19 cellular contexts compared by ENCODE assay signal in the genomic region with DNA sequence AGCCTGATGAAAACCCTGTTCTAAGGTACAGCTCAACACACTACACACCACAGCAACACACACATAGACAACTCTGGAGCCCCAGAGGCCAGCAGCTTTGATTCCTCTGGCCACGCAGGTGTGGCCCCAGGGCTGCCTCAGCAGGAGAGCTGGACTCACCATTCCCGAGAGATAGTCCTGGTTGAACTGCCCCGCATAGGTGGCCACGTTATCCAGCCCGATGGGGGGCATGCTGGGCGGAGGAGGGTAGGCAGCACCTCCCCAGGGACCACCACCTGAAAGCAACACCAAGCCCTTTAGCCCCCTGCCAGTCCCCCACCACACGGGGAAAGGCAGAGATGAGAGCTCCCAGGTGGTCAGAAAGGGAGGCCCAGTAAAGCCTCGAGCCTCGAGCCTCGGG. TPM values are rescaled to one million over a fixed set of nuclear protein-coding genes. Genes with fewer than 3 reads are reported as not detected.
DNase-seq lines count a peak whose midpoint lies in the region; ATAC-seq and TF ChIP-seq lines count a peak whose summit lies in the region.
"Had no signal": no experiment of that assay in that cellular context is flagged by ENCODE, and none has a peak within 500 bp of the region (broad histone marks: within the 10 kb centered on the region; RNA-seq: fewer than 3 reads in every experiment).

No MANE protein-coding gene starts in this region.

- H3K27ac Mint-ChIP-seq in CD4-positive, alpha-beta T cell: peak overlapping the region; percentile 53

- H3K36me3 ChIP-seq in NT2/D1 (ENCODE audit: insufficient read depth, insufficient read length, low read length) (peaks cover 26% of the 10 kb centered on the region), left lung (peaks cover 0 to 77% of the 10 kb centered on the region in 2 donors), spleen (peaks cover 0 to 100% (median 55%) of the 10 kb centered on the region in 6 donors)

- TF ChIP-seq POLR2A in spleen (IDR thresholded peaks at IDR 0.05): no peak

- no peak overlapping the region for H3K4me3 Mint-ChIP-seq in CD4-positive, alpha-beta T cell
- H3K4me3 Mint-ChIP-seq: nephron had no signal

- peaks cover 10% of the 10 kb centered on the region for H3K4me1 Mint-ChIP-seq in CD4-positive, alpha-beta T cell (ENCODE audit: low read depth)

- H3K36me3 Mint-ChIP-seq in CD4-positive, alpha-beta T cell (ENCODE audit: low read depth): peaks cover 60% of the 10 kb centered on the region

- H3K4me3 ChIP-seq in NT2/D1 (ENCODE audit: insufficient read length, low read depth) (no peak overlapping the region), left lung (no peak overlapping the region), spleen (no peak overlapping the region)
- H3K4me3 ChIP-seq: ascending aorta had no signal

- peak overlapping the region; percentile 26 for H3K27ac ChIP-seq in CD4-positive, alpha-beta T cell (ENCODE audit: low read depth, low read length)
- H3K27ac ChIP-seq in left lung (peak overlapping the region; percentile 7 to 28), spleen (peak overlapping the region in 1 of 8 donors; percentile 35)

- H3K27me3 ChIP-seq in CD4-positive, alpha-beta T cell (ENCODE audit: control insufficient read depth, insufficient read depth, low read length): no peaks in the 10 kb centered on the region
- H3K27me3 ChIP-seq in NT2/D1 (ENCODE audit: insufficient read depth, insufficient read length): no peaks in the 10 kb centered on the region
- H3K27me3 ChIP-seq in left lung: no peaks in the 10 kb centered on the region
- H3K27me3 ChIP-seq in spleen (replicated peaks in 1 of 7): no peaks in the 10 kb centered on the region
- H3K27me3 ChIP-seq: ascending aorta had no signal

- POLR2A ChIA-PET in CD4-positive, alpha-beta T cell (lab: Charles Lee): no interaction called here

- H3K9me3 ChIP-seq in CD4-positive, alpha-beta T cell (ENCODE audit: control insufficient read depth, low read length): no peaks in the 10 kb centered on the region
- H3K9me3 ChIP-seq in NT2/D1 (ENCODE audit: insufficient read depth, low read length): no peaks in the 10 kb centered on the region
- no peaks in the 10 kb centered on the region for H3K9me3 ChIP-seq in left lung
- no peaks in the 10 kb centered on the region for H3K9me3 ChIP-seq in spleen
- H3K9me3 ChIP-seq: ascending aorta had no signal

- no peak for DNase-seq in CD4-positive, alpha-beta T cell
- DNase-seq in NT2/D1 (ENCODE audit: low read depth, low spot score): no peak
- DNase-seq in left lung: peak in 1 of 2 donors; percentile 29
- DNase-seq in spleen: peak; percentile 48
- DNase-seq in NCI-H345 treated with DMSO at 0.1 percent for 48 hours (lab: John Stamatoyannopoulos, UW; ENCODE audit: unreplicated experiment): no peak
- DNase-seq in DMS 273 (lab: John Stamatoyannopoulos, UW; ENCODE audit: unreplicated experiment): no peak
- no peak for DNase-seq in NCI-H1092 treated with DMSO at 0.1 percent for 48 hours (lab: John Stamatoyannopoulos, UW)
- DNase-seq in activated naive CD4-positive, alpha-beta T cell treated with Interleukin-2 at 50 U/mL for 16 hours: no peak
- DNase-seq: activated naive CD4-positive, alpha-beta T cell; cerebellar nuclear complex; COR-L47; effector memory CD4-positive, alpha-beta T cell; Karpas-422; NCI-H1105; Right ventricle myocardium superior; small intestine; stimulated activated CD4-positive, alpha-beta T cell treated with anti-CD3 and anti-CD28 coated beads, Interleukin-4, amount 100 ng/mL, for 24 hours had no signal

- no peaks in the 10 kb centered on the region for H3K27me3 Mint-ChIP-seq in CD4-positive, alpha-beta T cell

- 78 to 91% (median 88%) methylated on average over 7 to 10 of the region's 10 CpGs for WGBS in spleen, 5 donors

- no peaks in the 10 kb centered on the region for H3K9me3 Mint-ChIP-seq in CD4-positive, alpha-beta T cell
- H3K9me3 Mint-ChIP-seq: nephron had no signal

- no peak for ATAC-seq in CD4-positive, alpha-beta T cell (ENCODE audit: poor library complexity)
- no peak for ATAC-seq in left lung

- intact Hi-C loops in CD4-positive, alpha-beta T cell (cut with DNase I, micrococcal nuclease): no loop called here
- intact Hi-C loops in left lung (cut with DNase I) (no loop called here), spleen (cut with DNase I; ENCODE audit: low total_unique reads) (no loop called here)

- H3K9ac ChIP-seq in NT2/D1 (ENCODE audit: insufficient read length, low read depth): peak overlapping the region; percentile 32

- TF ChIP-seq CTCF in CD4-positive, alpha-beta T cell (IDR thresholded peaks at IDR 0.05): no peak
- TF ChIP-seq CTCF in left lung (IDR thresholded peaks at IDR 0.05): no peak
- no peak for TF ChIP-seq CTCF in spleen (IDR thresholded peaks at IDR 0.05 in 8 of 11, conservative IDR thresholded peaks at IDR 0.05 in 3 of 11)

- CTCF ChIA-PET in CD4-positive, alpha-beta T cell (lab: Charles Lee): no interaction called here

- H3K4me1 ChIP-seq in NT2/D1 (ENCODE audit: insufficient read depth, insufficient read length): peaks cover 14% of the 10 kb centered on the region
- H3K4me1 ChIP-seq in left lung: peaks cover 15 to 65% of the 10 kb centered on the region in 2 donors
- H3K4me1 ChIP-seq in spleen: peaks cover 0 to 31% (median 9%) of the 10 kb centered on the region in 6 donors

RNA-seq across cellular contexts. Expression of gene ANXA11, which starts 34.7 kb away (rescaled TPM):
- total RNA-seq in CD4-positive, alpha-beta T cell: 100 to 1,000 TPM; 153 to 159 TPM
- total RNA-seq in left lung (100 to 1,000 TPM; 281 to 298 TPM), spleen (100 to 1,000 TPM; 102 to 201 (median 157) TPM)
- polyA plus RNA-seq in spleen: 100 to 1,000 TPM in 2 of 3 donors, 10 to 100 TPM in 1; 89.9 to 143 (median 117) TPM

RNA-seq across cellular contexts. Expression of gene PLAC9, which starts 38.1 kb away (rescaled TPM):
- total RNA-seq in CD4-positive, alpha-beta T cell: not detected
- total RNA-seq in left lung (10 to 100 TPM; 35.0 to 53.8 TPM), spleen (1 to 10 TPM in 6 of 7 donors, not detected in 1; 1.0 to 3.8 (median 2.0) TPM)
- 1 to 10 TPM; 5.6 to 8.0 (median 6.7) TPM for polyA plus RNA-seq in spleen

Comparison
In these comparisons a context has a peak if more than half of its experiments do, and no peak if none do; other contexts are left out.
1. RNA of gene PLAC9, which starts 38.1 kb away (total RNA-seq): 35.0 to 53.8 TPM in left lung; 1.0 to 3.8 TPM in spleen and not detected in CD4-positive, alpha-beta T cell; every median in the first group is over 4 times any median in the second.